Comparison of ENCODE assay signal across 1 cellular context in the genomic region with DNA sequence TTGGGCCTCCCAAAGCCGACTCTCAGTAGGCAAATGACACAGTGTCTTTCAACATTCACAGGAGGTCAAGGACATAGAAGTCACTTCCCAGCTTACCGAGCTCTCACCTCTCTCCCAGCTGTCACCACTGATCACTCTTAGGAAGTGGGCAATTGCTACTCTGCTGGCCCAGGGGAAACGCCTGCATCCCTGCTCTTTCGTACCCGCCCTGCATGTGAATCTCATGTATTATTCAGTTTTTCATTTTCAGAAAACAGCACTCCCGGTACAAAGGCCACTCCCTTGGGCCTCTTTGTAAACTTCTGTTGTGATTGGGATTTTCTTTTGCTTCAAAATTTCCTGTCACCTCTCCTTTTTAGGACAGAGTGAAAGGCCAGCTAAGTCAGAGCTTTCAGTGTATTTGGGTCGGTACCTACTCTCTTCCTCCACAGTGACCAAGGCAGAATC.
TF ChIP-seq lines count a peak whose summit lies in the region.

No MANE protein-coding gene starts in this region.

TF ChIP-seq in HepG2, 621 proteins besides CTCF, POLR2A, EP300 and RAD21 (continued from another document and continues in another):
- TF ChIP-seq SRSF1 (optimal IDR thresholded peaks at IDR 0.05; ENCODE audit: low read depth, low read length) (no peak), TBP (CRISPR knock-in tag; IDR thresholded peaks at IDR 0.05) (no peak), IKZF5 (CRISPR knock-in tag; IDR thresholded peaks at IDR 0.05) (0 out of 2 replicates have a peak, but pooled peaks have one; percentile 22), ESRRA (CRISPR knock-in tag; IDR thresholded peaks at IDR 0.05; ENCODE audit: low read depth) (peak; percentile 91; the same call in 1 of the 2 replicates), ZNF431 (CRISPR knock-in tag; IDR thresholded peaks at IDR 0.05; ENCODE audit: borderline replicate concordance, low read depth) (no peak), PAWR (CRISPR knock-in tag; IDR thresholded peaks at IDR 0.05; ENCODE audit: borderline replicate concordance) (no peak), RERE (CRISPR knock-in tag; IDR thresholded peaks at IDR 0.05; ENCODE audit: low read depth) (no peak), GZF1 (CRISPR knock-in tag; IDR thresholded peaks at IDR 0.05) (0 out of 2 replicates have a peak, but pooled peaks have one; percentile 40), HNF4A (CRISPR knock-in tag; IDR thresholded peaks at IDR 0.05) (peak; percentile 40; the same call in 1 of the 2 replicates), ZSCAN5A (CRISPR knock-in tag; IDR thresholded peaks at IDR 0.05; ENCODE audit: borderline replicate concordance) (no peak), ZNF883 (CRISPR knock-in tag; IDR thresholded peaks at IDR 0.05; ENCODE audit: not compliant biosample characterization) (no peak), ZEB1 (IDR thresholded peaks at IDR 0.05; ENCODE audit: insufficient replicate concordance, low read depth) (no peak), ZNF816 (CRISPR knock-in tag; IDR thresholded peaks at IDR 0.05; ENCODE audit: borderline replicate concordance) (peak; percentile 47; the same call in 1 of the 2 replicates), HMG20A (CRISPR knock-in tag; IDR thresholded peaks at IDR 0.05; ENCODE audit: borderline replicate concordance) (peak; percentile 60; the same call in 1 of the 2 replicates), NR3C1 (CRISPR knock-in tag; IDR thresholded peaks at IDR 0.05) (no peak), FOXK1 (CRISPR knock-in tag; IDR thresholded peaks at IDR 0.05; ENCODE audit: borderline replicate concordance, low read depth) (no peak), ZNF274 (CRISPR knock-in tag; IDR thresholded peaks at IDR 0.05) (no peak), ZNF549 (CRISPR knock-in tag; IDR thresholded peaks at IDR 0.05) (no peak), MTA1 (CRISPR knock-in tag; IDR thresholded peaks at IDR 0.05; ENCODE audit: borderline replicate concordance) (no peak), KDM4B (CRISPR knock-in tag; IDR thresholded peaks at IDR 0.05) (no peak), CHD4 (IDR thresholded peaks at IDR 0.05; ENCODE audit: borderline replicate concordance, low read length) (no peak), THAP11 (CRISPR knock-in tag; IDR thresholded peaks at IDR 0.05) (peak; percentile 39; the same call in 1 of the 2 replicates), HHEX (CRISPR knock-in tag; IDR thresholded peaks at IDR 0.05) (no peak), MAFF (IDR thresholded peaks at IDR 0.05; ENCODE audit: low read depth, low read length) (no peak)
- TF ChIP-seq, protein P1, sequence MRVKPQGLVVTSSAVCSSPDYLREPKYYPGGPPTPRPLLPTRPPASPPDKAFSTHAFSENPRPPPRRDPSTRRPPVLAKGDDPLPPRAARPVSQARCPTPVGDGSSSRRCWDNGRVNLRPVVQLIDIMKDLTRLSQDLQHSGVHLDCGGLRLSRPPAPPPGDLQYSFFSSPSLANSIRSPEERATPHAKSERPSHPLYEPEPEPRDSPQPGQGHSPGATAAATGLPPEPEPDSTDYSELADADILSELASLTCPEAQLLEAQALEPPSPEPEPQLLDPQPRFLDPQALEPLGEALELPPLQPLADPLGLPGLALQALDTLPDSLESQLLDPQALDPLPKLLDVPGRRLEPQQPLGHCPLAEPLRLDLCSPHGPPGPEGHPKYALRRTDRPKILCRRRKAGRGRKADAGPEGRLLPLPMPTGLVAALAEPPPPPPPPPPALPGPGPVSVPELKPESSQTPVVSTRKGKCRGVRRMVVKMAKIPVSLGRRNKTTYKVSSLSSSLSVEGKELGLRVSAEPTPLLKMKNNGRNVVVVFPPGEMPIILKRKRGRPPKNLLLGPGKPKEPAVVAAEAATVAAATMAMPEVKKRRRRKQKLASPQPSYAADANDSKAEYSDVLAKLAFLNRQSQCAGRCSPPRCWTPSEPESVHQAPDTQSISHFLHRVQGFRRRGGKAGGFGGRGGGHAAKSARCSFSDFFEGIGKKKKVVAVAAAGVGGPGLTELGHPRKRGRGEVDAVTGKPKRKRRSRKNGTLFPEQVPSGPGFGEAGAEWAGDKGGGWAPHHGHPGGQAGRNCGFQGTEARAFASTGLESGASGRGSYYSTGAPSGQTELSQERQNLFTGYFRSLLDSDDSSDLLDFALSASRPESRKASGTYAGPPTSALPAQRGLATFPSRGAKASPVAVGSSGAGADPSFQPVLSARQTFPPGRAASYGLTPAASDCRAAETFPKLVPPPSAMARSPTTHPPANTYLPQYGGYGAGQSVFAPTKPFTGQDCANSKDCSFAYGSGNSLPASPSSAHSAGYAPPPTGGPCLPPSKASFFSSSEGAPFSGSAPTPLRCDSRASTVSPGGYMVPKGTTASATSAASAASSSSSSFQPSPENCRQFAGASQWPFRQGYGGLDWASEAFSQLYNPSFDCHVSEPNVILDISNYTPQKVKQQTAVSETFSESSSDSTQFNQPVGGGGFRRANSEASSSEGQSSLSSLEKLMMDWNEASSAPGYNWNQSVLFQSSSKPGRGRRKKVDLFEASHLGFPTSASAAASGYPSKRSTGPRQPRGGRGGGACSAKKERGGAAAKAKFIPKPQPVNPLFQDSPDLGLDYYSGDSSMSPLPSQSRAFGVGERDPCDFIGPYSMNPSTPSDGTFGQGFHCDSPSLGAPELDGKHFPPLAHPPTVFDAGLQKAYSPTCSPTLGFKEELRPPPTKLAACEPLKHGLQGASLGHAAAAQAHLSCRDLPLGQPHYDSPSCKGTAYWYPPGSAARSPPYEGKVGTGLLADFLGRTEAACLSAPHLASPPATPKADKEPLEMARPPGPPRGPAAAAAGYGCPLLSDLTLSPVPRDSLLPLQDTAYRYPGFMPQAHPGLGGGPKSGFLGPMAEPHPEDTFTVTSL (CRISPR knock-in tag; IDR thresholded peaks at IDR 0.05; ENCODE audit: borderline replicate concordance) = peak; percentile 83; the same call in 1 of the 2 replicates
- TF ChIP-seq, protein P2, sequence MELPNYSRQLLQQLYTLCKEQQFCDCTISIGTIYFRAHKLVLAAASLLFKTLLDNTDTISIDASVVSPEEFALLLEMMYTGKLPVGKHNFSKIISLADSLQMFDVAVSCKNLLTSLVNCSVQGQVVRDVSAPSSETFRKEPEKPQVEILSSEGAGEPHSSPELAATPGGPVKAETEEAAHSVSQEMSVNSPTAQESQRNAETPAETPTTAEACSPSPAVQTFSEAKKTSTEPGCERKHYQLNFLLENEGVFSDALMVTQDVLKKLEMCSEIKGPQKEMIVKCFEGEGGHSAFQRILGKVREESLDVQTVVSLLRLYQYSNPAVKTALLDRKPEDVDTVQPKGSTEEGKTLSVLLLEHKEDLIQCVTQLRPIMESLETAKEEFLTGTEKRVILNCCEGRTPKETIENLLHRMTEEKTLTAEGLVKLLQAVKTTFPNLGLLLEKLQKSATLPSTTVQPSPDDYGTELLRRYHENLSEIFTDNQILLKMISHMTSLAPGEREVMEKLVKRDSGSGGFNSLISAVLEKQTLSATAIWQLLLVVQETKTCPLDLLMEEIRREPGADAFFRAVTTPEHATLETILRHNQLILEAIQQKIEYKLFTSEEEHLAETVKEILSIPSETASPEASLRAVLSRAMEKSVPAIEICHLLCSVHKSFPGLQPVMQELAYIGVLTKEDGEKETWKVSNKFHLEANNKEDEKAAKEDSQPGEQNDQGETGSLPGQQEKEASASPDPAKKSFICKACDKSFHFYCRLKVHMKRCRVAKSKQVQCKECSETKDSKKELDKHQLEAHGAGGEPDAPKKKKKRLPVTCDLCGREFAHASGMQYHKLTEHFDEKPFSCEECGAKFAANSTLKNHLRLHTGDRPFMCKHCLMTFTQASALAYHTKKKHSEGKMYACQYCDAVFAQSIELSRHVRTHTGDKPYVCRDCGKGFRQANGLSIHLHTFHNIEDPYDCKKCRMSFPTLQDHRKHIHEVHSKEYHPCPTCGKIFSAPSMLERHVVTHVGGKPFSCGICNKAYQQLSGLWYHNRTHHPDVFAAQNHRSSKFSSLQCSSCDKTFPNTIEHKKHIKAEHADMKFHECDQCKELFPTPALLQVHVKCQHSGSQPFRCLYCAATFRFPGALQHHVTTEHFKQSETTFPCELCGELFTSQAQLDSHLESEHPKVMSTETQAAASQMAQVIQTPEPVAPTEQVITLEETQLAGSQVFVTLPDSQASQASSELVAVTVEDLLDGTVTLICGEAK (IDR thresholded peaks at IDR 0.05) = no peak
- TF ChIP-seq, protein P2 (CRISPR knock-in tag; IDR thresholded peaks at IDR 0.05) = no peak
